ENCODE assay signal across 8 cellular contexts in the genomic region with DNA sequence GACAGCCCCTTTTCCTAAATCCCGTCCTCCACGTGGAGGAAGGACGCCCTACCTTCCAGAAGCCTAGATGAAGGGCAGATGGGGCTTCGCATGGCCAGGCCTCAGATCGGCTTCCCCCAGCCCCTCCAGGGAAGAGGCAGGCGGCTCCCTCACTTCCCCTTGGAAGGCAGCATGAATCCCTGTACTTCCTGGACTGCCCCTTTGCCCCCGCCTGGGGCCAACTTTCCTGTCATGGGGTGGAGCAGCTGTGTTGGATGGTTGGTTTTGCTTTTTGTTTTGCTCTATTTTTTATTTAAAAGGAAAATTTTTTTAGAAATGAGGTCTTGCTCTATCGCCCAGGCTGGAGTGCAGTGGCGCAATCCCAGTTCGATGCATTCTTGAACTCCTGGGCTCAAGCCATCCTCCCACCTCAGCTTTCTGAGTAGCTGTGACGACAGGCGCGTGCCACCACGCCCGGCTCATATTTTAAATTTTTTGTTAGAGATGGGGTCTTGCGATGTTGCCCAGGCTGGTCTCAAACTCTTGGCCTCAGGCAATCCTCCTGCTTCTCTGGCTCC. TPM values are rescaled to one million over a fixed set of nuclear protein-coding genes. Genes with fewer than 3 reads are reported as not detected.
A peak's percentile ranks its signal among the peaks of the same experiment; 100 is the strongest.
DNase-seq lines count a peak whose midpoint lies in the region; ATAC-seq and TF ChIP-seq lines count a peak whose summit lies in the region.

No MANE protein-coding gene starts in this region.

- ATAC-seq in HG02885 (IDR thresholded peaks at IDR 0.05; ENCODE audit: poor library complexity, unreplicated experiment) = no peak
- ATAC-seq in GM19351 (IDR thresholded peaks at IDR 0.05; ENCODE audit: unreplicated experiment) = no peak
- ATAC-seq in esophagus mucosa = no peak

- H3K4me3 ChIP-seq in esophagus squamous epithelium (peak overlapping the region; percentile 17 to 69 (median 42)), neural cell (ENCODE audit: low read length) (peak overlapping the region; percentile 54)

- peaks cover 64 to 94% (median 70%) of the 10 kb centered on the region in 3 donors for H3K4me1 ChIP-seq in esophagus squamous epithelium

- peak overlapping the region; percentile 92 to 97 (median 94) for H3K27ac ChIP-seq in esophagus squamous epithelium
- peak overlapping the region; percentile 73 for H3K27ac ChIP-seq in neural cell (ENCODE audit: low read length)

- intact Hi-C loops in esophagus squamous epithelium (cut with DNase I) = no loop called here

- H3K9ac ChIP-seq in neural cell (ENCODE audit: low read length) = peak overlapping the region; percentile 65

- no peak for TF ChIP-seq RAD21 in neural cell (conservative IDR thresholded peaks at IDR 0.05)

- peaks cover 55% of the 10 kb centered on the region for H3K79me2 ChIP-seq in neural cell (replicated peaks; ENCODE audit: insufficient read depth, low read length)

- no peaks in the 10 kb centered on the region for H3K27me3 ChIP-seq in esophagus squamous epithelium
- no peaks in the 10 kb centered on the region for H3K27me3 ChIP-seq in neural cell (ENCODE audit: insufficient read depth, low read depth, low read length)

- TF ChIP-seq CTCF in esophagus squamous epithelium (IDR thresholded peaks at IDR 0.05) (peak in 1 of 6 experiments; percentile 10), neural cell (IDR thresholded peaks at IDR 0.05; ENCODE audit: poor library complexity, severe bottlenecking) (peak; percentile 5)

- TF ChIP-seq POLR2A in esophagus squamous epithelium (IDR thresholded peaks at IDR 0.05) = peak in 2 of 4 donors; percentile 1 to 33

- WGBS in esophagus squamous epithelium, 2 donors = 18 to 20% methylated on average over 10 to 15 of the region's 16 CpGs

- H3F3A ChIP-seq in neural cell (ENCODE audit: insufficient read depth, low read length, poor library complexity, severe bottlenecking) = peaks cover 6% of the 10 kb centered on the region

- H3K36me3 ChIP-seq in esophagus squamous epithelium (no peaks in the 10 kb centered on the region), neural cell (ENCODE audit: insufficient read depth, low read length) (no peaks in the 10 kb centered on the region)

- H4K20me1 ChIP-seq in neural cell (ENCODE audit: insufficient read depth) = no peaks in the 10 kb centered on the region

- DNase-seq in AG20443 (ENCODE audit: low spot score) = peak; percentile 66
- no peak for DNase-seq in esophagus squamous epithelium (lab: John Stamatoyannopoulos, UW)
- no peak for DNase-seq in activated CD4-positive, alpha-beta T cell treated with anti-CD3 and anti-CD28 coated beads, Interleukin-2, amount 50 U/mL, for 48 hours

- H3K9me3 ChIP-seq in esophagus squamous epithelium (no peaks in the 10 kb centered on the region), neural cell (ENCODE audit: low read length) (no peaks in the 10 kb centered on the region)

- H3K9me2 ChIP-seq in neural cell (ENCODE audit: insufficient read depth, low read length) = no peaks in the 10 kb centered on the region

- H3K4me2 ChIP-seq in neural cell (ENCODE audit: low read length) = peak overlapping the region; percentile 22

- H2AFZ ChIP-seq in neural cell (ENCODE audit: low read depth, low read length) = no peak overlapping the region

- TF ChIP-seq EP300 in neural cell (conservative IDR thresholded peaks at IDR 0.05; ENCODE audit: poor library complexity, severe bottlenecking) = no peak

TF ChIP-seq in PFSK-1, 5 proteins besides CTCF, POLR2A, EP300 and RAD21:
- TF ChIP-seq FOXP2 (optimal IDR thresholded peaks at IDR 0.05; ENCODE audit: borderline replicate concordance, extremely low read depth, extremely low read length, insufficient read depth) = no peak
- no peak for TF ChIP-seq SIN3A (IDR thresholded peaks at IDR 0.05; ENCODE audit: borderline replicate concordance, insufficient read depth, low read length)
- TF ChIP-seq, protein P1, sequence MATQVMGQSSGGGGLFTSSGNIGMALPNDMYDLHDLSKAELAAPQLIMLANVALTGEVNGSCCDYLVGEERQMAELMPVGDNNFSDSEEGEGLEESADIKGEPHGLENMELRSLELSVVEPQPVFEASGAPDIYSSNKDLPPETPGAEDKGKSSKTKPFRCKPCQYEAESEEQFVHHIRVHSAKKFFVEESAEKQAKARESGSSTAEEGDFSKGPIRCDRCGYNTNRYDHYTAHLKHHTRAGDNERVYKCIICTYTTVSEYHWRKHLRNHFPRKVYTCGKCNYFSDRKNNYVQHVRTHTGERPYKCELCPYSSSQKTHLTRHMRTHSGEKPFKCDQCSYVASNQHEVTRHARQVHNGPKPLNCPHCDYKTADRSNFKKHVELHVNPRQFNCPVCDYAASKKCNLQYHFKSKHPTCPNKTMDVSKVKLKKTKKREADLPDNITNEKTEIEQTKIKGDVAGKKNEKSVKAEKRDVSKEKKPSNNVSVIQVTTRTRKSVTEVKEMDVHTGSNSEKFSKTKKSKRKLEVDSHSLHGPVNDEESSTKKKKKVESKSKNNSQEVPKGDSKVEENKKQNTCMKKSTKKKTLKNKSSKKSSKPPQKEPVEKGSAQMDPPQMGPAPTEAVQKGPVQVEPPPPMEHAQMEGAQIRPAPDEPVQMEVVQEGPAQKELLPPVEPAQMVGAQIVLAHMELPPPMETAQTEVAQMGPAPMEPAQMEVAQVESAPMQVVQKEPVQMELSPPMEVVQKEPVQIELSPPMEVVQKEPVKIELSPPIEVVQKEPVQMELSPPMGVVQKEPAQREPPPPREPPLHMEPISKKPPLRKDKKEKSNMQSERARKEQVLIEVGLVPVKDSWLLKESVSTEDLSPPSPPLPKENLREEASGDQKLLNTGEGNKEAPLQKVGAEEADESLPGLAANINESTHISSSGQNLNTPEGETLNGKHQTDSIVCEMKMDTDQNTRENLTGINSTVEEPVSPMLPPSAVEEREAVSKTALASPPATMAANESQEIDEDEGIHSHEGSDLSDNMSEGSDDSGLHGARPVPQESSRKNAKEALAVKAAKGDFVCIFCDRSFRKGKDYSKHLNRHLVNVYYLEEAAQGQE (IDR thresholded peaks at IDR 0.05; ENCODE audit: insufficient read depth in 1 of 2, low read depth in 2 of 2, low read length in 2 of 2) = peak in 1 of 2 experiments; percentile 27; a peak in 1 of 4 replicates
- no peak for TF ChIP-seq TAF1 (IDR thresholded peaks at IDR 0.05; ENCODE audit: borderline replicate concordance, insufficient read depth, low read length)
- peak; percentile 38; the same call in 1 of the 2 replicates for TF ChIP-seq POLR2AphosphoS5 (IDR thresholded peaks at IDR 0.05; ENCODE audit: low read depth, low read length)
TF ChIP-seq in PFSK-1: peak in this region for 2.

TF ChIP-seq in neural cell, 6 proteins besides CTCF, POLR2A, EP300 and RAD21:
- TF ChIP-seq EZH2 (IDR thresholded peaks at IDR 0.05; ENCODE audit: borderline replicate concordance, insufficient read depth, low read length, poor library complexity, severe bottlenecking) = no peak
- TF ChIP-seq, protein P1 (IDR thresholded peaks at IDR 0.05; ENCODE audit: borderline replicate concordance) = no peak
- no peak for TF ChIP-seq POLR2AphosphoS5 (IDR thresholded peaks at IDR 0.05)
- no peak for TF ChIP-seq SMC3 (conservative IDR thresholded peaks at IDR 0.05; ENCODE audit: poor library complexity)
- TF ChIP-seq TAF1 (IDR thresholded peaks at IDR 0.05; ENCODE audit: low read depth) = no peak
- TF ChIP-seq MXI1 (conservative IDR thresholded peaks at IDR 0.05; ENCODE audit: poor library complexity, severe bottlenecking) = no peak

RNA-seq across cellular contexts. Expression of gene GTF2IRD1, which starts 27.2 kb away (rescaled TPM):
- polyA plus RNA-seq in PFSK-1 (2012; ENCODE audit: insufficient read length, low read depth) = 37.0 TPM
- total RNA-seq in esophagus squamous epithelium (10 to 100 TPM; 26.8 to 35.6 (median 28.5) TPM), esophagus mucosa (49.1 TPM)
- 26.7 and 31.9 TPM in 2 replicates for polyA plus RNA-seq in neural cell
- 35.8 and 38.8 TPM in 2 replicates for polyA minus RNA-seq in neural cell
